In the genomic region with DNA sequence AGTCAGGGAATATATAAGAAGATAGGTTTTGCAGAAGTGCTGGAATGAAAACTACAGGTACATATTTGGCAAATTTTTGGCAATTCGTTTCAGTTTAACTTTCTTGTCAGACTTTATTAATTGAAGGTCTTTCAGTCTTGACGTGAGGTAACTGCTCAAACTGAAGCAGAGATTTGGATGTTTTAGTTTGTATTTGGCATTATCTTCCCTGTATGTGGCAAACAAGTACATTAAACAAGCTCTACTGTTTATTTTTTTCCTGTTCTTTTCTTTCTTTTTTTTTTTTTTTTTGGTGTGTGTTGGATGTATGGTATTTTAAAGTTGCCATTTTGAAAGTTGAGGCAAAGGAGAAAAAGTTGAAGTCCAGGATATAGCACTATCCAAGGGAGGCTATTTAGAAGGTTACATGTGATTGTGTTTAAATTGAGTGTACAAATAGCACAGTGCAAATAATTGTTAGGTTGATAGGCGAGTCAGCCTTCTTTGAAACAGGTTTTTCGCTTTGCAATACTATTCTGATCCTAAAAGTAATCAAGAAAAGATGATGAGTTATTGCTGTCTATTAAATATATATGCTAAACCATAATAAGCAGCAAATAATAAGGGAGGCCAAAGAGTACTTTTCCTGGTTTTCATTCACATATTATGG, we compare ENCODE assay signal across 9 cellular contexts. TPM values are rescaled to one million over a fixed set of nuclear protein-coding genes. Genes with fewer than 3 reads are reported as not detected.
A peak's percentile ranks its signal among the peaks of the same experiment; 100 is the strongest.
DNase-seq lines count a peak whose midpoint lies in the region; ATAC-seq and TF ChIP-seq lines count a peak whose summit lies in the region.
"Had no signal": no experiment of that assay in that cellular context is flagged by ENCODE, and none has a peak within 500 bp of the region (broad histone marks: within the 10 kb centered on the region; RNA-seq: fewer than 3 reads in every experiment).

No MANE protein-coding gene starts in this region.

- H3K9me2 ChIP-seq in OCI-LY7 (ENCODE audit: insufficient read depth, low read length): no peaks in the 10 kb centered on the region

- CTCF ChIA-PET in OCI-LY7 (lab: Charles Lee; ENCODE audit: unreplicated experiment): no interaction called here

- H3K4me3 ChIP-seq in GM12865 (ENCODE audit: low read depth, low read length): peak overlapping the region; percentile 89
- H3K4me3 ChIP-seq in OCI-LY7 (ENCODE audit: low read depth, low read length, poor library complexity, severe bottlenecking): no peak overlapping the region
- H3K4me3 ChIP-seq in esophagus squamous epithelium: peak overlapping the region in 3 of 4 donors; percentile 54 to 84 (median 73)
- H3K4me3 ChIP-seq in prostate gland: peak overlapping the region; percentile 84 to 85

- BruUV-seq in OCI-LY7 (replicated peaks; lab: Mats Ljungman, UMichigan): TSS peak; percentile 67

- H3K36me3 ChIP-seq in OCI-LY7 (ENCODE audit: insufficient read depth, low read length) (peaks cover 28% of the 10 kb centered on the region), esophagus squamous epithelium (no peaks in the 10 kb centered on the region), prostate gland (no peaks in the 10 kb centered on the region)

- H3K27me3 ChIP-seq in esophagus squamous epithelium (no peaks in the 10 kb centered on the region), prostate gland (replicated peaks; ENCODE audit: insufficient read depth) (no peaks in the 10 kb centered on the region)

- DNase-seq in GM12865 (ENCODE audit: low read depth) (no peak), OCI-LY7 (ENCODE audit: low spot score) (no peak), esophagus squamous epithelium (lab: John Stamatoyannopoulos, UW) (no peak), prostate gland (ENCODE audit: low spot score) (no peak), NCI-H2196 (lab: John Stamatoyannopoulos, UW; ENCODE audit: unreplicated experiment) (no peak), epidermal melanocyte (ENCODE audit: insufficient read length, low spot score) (no peak)
- DNase-seq: activated gamma-delta T cell treated with Interleukin-2 at 50 U/mL for 16 hours had no signal

- H2AFZ ChIP-seq in OCI-LY7 (ENCODE audit: low read length): no peak overlapping the region

- POLR2A ChIA-PET in OCI-LY7 (lab: Charles Lee): interaction anchor here (0.6 kb wide), 2 partner anchors 10 to 207 kb away, joined by 3 to 5 read pairs; no protein-coding TSS in a partner anchor

- no peaks in the 10 kb centered on the region for H3K79me2 ChIP-seq in OCI-LY7 (ENCODE audit: insufficient read depth, low read depth, low read length)

- no peak overlapping the region for H3K27ac ChIP-seq in OCI-LY7 (ENCODE audit: low read depth, low read length, poor library complexity, severe bottlenecking)
- H3K27ac ChIP-seq in esophagus squamous epithelium: peak overlapping the region in 3 of 4 donors; percentile 16 to 96 (median 81)
- peak overlapping the region; percentile 91 to 92 for H3K27ac ChIP-seq in prostate gland

- WGBS in esophagus squamous epithelium, 2 donors: 40 to 53% methylated on average over 4 of the region's 4 CpGs
- WGBS in prostate gland: 41% methylated on average over 4 of the region's 4 CpGs

- ATAC-seq in HG03439 (IDR thresholded peaks at IDR 0.05; ENCODE audit: unreplicated experiment) (no peak), GM18519 (IDR thresholded peaks at IDR 0.05; ENCODE audit: low FRiP score, unreplicated experiment) (no peak)

- H4K20me1 ChIP-seq in OCI-LY7 (ENCODE audit: insufficient read depth, low read length): peaks cover 3% of the 10 kb centered on the region; the same call in 1 of the 2 replicates

- H3K4me2 ChIP-seq in OCI-LY7 (ENCODE audit: low read length): peak overlapping the region; percentile 71

- intact Hi-C loops in OCI-LY7 (cut with micrococcal nuclease; ENCODE audit: unreplicated experiment): loop anchor here (5.0 kb wide), 1 partner anchor 342 kb away; no protein-coding TSS in a partner anchor
- intact Hi-C loops in esophagus squamous epithelium (cut with DNase I): no loop called here
- intact Hi-C loops in prostate gland (cut with DNase I): loop anchor here (5.0 to 10.0 kb wide), 4 partner anchors 73 to 345 kb away; no protein-coding TSS in a partner anchor

- TF ChIP-seq CTCF in GM12865 (IDR thresholded peaks at IDR 0.05; ENCODE audit: insufficient read depth, low read depth, low read length, missing control alignments) (no peak), OCI-LY7 (conservative IDR thresholded peaks at IDR 0.05; ENCODE audit: low read length) (no peak), esophagus squamous epithelium (IDR thresholded peaks at IDR 0.05) (no peak), prostate gland (IDR thresholded peaks at IDR 0.05) (no peak)

- H3K9me3 ChIP-seq in OCI-LY7 (ENCODE audit: low read length): no peaks in the 10 kb centered on the region
- no peaks in the 10 kb centered on the region for H3K9me3 ChIP-seq in esophagus squamous epithelium
- H3K9me3 ChIP-seq in prostate gland: no peaks in the 10 kb centered on the region

- peaks cover 26% of the 10 kb centered on the region for H3K4me1 ChIP-seq in OCI-LY7 (ENCODE audit: insufficient read depth, low read length, poor library complexity, severe bottlenecking)
- peaks cover 14 to 73% (median 24%) of the 10 kb centered on the region in 3 donors for H3K4me1 ChIP-seq in esophagus squamous epithelium
- H3K4me1 ChIP-seq in prostate gland (replicated peaks): no peaks in the 10 kb centered on the region

- TF ChIP-seq POLR2A in esophagus squamous epithelium (IDR thresholded peaks at IDR 0.05): no peak
- no peak for TF ChIP-seq POLR2A in prostate gland (IDR thresholded peaks at IDR 0.05)

RNA-seq across cellular contexts. Expression of gene PBX3, which starts 2.2 kb away (rescaled TPM):
- total RNA-seq in OCI-LY7 (2014; rRNA removed; shearing (Covaris generic)): 54.6 and 67.3 TPM in 2 replicates
- total RNA-seq in OCI-LY7 (2022) (40.8 and 49.2 TPM in 2 replicates), esophagus squamous epithelium (10 to 100 TPM; 10.2 to 27.1 (median 12.7) TPM), prostate gland (10 to 100 TPM; 48.5 to 77.6 TPM)

RNA-seq across cellular contexts. Expression of gene MAPKAP1, which starts 42.4 kb away (rescaled TPM):
- 66.2 and 72.4 TPM in 2 replicates for total RNA-seq in OCI-LY7 (2014; rRNA removed; shearing (Covaris generic))
- total RNA-seq in OCI-LY7 (2022) (78.8 and 85.5 TPM in 2 replicates), esophagus squamous epithelium (10 to 100 TPM; 59.0 to 87.0 (median 70.9) TPM), prostate gland (10 to 100 TPM; 62.4 to 91.2 TPM)
